ENCODE assay signal across 1 cellular context in the genomic region with DNA sequence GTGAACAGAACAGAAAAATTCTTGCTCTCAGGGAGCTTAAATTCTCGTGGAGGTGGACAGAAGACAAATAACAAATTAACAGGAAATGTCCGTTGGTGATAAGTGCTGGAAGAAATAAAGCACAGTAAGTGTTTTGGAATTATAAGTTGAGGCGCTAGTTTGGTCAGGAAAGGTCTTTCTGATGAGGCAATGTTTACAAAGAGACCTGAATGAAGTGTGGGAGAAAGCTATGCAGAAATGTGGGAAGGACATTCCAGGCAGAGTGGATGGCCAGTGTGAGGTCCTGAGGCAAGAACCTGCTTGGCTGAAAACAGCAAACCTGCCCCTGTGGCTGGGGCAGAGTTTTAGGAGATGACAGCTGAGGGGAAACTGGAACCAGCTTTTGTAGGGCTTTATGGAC.
TF ChIP-seq lines count a peak whose summit lies in the region.

No MANE protein-coding gene starts in this region.

TF ChIP-seq in GM23338, 12 proteins besides CTCF, POLR2A, EP300 and RAD21:
- TF ChIP-seq, protein P1, sequence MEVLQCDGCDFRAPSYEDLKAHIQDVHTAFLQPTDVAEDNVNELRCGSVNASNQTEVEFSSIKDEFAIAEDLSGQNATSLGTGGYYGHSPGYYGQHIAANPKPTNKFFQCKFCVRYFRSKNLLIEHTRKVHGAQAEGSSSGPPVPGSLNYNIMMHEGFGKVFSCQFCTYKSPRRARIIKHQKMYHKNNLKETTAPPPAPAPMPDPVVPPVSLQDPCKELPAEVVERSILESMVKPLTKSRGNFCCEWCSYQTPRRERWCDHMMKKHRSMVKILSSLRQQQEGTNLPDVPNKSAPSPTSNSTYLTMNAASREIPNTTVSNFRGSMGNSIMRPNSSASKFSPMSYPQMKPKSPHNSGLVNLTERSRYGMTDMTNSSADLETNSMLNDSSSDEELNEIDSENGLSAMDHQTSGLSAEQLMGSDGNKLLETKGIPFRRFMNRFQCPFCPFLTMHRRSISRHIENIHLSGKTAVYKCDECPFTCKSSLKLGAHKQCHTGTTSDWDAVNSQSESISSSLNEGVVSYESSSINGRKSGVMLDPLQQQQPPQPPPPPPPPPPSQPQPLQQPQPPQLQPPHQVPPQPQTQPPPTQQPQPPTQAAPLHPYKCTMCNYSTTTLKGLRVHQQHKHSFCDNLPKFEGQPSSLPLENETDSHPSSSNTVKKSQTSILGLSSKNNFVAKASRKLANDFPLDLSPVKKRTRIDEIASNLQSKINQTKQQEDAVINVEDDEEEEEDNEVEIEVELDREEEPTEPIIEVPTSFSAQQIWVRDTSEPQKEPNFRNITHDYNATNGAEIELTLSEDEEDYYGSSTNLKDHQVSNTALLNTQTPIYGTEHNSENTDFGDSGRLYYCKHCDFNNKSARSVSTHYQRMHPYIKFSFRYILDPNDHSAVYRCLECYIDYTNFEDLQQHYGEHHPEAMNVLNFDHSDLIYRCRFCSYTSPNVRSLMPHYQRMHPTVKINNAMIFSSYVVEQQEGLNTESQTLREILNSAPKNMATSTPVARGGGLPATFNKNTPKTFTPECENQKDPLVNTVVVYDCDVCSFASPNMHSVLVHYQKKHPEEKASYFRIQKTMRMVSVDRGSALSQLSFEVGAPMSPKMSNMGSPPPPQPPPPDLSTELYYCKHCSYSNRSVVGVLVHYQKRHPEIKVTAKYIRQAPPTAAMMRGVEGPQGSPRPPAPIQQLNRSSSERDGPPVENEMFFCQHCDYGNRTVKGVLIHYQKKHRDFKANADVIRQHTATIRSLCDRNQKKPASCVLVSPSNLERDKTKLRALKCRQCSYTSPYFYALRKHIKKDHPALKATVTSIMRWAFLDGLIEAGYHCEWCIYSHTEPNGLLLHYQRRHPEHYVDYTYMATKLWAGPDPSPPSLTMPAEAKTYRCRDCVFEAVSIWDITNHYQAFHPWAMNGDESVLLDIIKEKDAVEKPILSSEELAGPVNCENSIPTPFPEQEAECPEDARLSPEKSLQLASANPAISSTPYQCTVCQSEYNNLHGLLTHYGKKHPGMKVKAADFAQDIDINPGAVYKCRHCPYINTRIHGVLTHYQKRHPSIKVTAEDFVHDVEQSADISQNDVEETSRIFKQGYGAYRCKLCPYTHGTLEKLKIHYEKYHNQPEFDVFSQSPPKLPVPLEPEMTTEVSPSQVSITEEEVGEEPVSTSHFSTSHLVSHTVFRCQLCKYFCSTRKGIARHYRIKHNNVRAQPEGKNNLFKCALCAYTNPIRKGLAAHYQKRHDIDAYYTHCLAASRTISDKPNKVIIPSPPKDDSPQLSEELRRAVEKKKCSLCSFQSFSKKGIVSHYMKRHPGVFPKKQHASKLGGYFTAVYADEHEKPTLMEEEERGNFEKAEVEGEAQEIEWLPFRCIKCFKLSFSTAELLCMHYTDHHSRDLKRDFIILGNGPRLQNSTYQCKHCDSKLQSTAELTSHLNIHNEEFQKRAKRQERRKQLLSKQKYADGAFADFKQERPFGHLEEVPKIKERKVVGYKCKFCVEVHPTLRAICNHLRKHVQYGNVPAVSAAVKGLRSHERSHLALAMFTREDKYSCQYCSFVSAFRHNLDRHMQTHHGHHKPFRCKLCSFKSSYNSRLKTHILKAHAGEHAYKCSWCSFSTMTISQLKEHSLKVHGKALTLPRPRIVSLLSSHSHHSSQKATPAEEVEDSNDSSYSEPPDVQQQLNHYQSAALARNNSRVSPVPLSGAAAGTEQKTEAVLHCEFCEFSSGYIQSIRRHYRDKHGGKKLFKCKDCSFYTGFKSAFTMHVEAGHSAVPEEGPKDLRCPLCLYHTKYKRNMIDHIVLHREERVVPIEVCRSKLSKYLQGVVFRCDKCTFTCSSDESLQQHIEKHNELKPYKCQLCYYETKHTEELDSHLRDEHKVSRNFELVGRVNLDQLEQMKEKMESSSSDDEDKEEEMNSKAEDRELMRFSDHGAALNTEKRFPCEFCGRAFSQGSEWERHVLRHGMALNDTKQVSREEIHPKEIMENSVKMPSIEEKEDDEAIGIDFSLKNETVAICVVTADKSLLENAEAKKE (CRISPR knock-in tag; IDR thresholded peaks at IDR 0.05) = 0 out of 2 replicates have a peak, but pooled peaks have one; percentile 30
- TF ChIP-seq ZNF331 (CRISPR knock-in tag; IDR thresholded peaks at IDR 0.05; ENCODE audit: low read depth) = no peak
